Comparison of ENCODE assay signal across 18 cellular contexts in the genomic region with DNA sequence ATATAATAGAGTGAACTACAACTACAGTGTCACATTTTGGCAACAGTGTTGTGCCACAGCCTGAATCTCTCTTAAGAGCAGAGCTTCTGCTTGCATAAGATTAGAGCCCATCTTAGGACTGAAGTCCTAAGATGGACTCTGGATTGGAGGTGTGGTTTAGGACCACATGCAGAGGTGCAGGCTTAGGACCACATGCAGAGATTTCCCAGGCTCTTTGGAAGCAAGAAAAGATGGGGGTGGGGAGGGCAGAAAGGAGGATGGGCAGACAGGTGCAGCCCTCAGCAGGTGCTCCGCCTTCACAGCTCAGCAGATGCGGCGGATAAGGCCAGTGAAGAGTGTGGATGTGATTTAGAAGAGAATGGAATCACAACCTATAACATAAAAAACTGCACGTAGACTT.
DNase-seq lines count a peak whose midpoint lies in the region; ATAC-seq and TF ChIP-seq lines count a peak whose summit lies in the region.
"Had no signal": no experiment of that assay in that cellular context is flagged by ENCODE, and none has a peak within 500 bp of the region (broad histone marks: within the 10 kb centered on the region; RNA-seq: fewer than 3 reads in every experiment).

No MANE protein-coding gene starts in this region.

- no peak overlapping the region for H2BK15ac ChIP-seq in mesenchymal stem cell (ENCODE audit: low read depth, poor library complexity, severe bottlenecking)

- H2BK120ac ChIP-seq in mesenchymal stem cell (ENCODE audit: low read depth, low read length) = no peak overlapping the region

- H3K23ac ChIP-seq in mesenchymal stem cell (ENCODE audit: low read length in 2 of 2) = no peak overlapping the region

- DNase-seq in DMS79 (lab: John Stamatoyannopoulos, UW) (peak; percentile 2), NCI-H1417 treated with DMSO at 0.1 percent for 48 hours (lab: John Stamatoyannopoulos, UW) (peak; percentile 61), NCI-H524 treated with DMSO at 0.1 percent for 48 hours (lab: John Stamatoyannopoulos, UW) (peak; percentile 33), iPS DF 4.7 (ENCODE audit: extremely low read depth, low spot score) (peak; percentile 62), mesenchymal stem cell (no peak), GM10266 (ENCODE audit: extremely low spot score) (no peak), medulla oblongata (ENCODE audit: extremely low spot score) (no peak)
- DNase-seq: activated CD4-positive, alpha-beta T cell treated with anti-CD3 and anti-CD28 coated beads for 1 hour; activated gamma-delta T cell; GF-D8; NCI-H2029 treated with DMSO at 0.1 percent for 48 hours; right lobe of liver; SIG-M5; stimulated activated CD4-positive, alpha-beta T cell treated with anti-CD3 and anti-CD28 coated beads, Interleukin-1b, Interleukin-23, amount 100 ng/mL, for 48 hours had no signal

- no peak overlapping the region for H3K14ac ChIP-seq in mesenchymal stem cell (ENCODE audit: low read length in 2 of 2)

- no peaks in the 10 kb centered on the region for H3K9me3 ChIP-seq in mesenchymal stem cell (ENCODE audit: control insufficient read depth, low read length)
- H3K9me3 ChIP-seq: ascending aorta, gastroesophageal sphincter, right lobe of liver, vagina had no signal

- no peak overlapping the region for H2AK5ac ChIP-seq in mesenchymal stem cell (ENCODE audit: low read length, severe bottlenecking)

- H2AFZ ChIP-seq in mesenchymal stem cell (ENCODE audit: low read depth, low read length) = no peak overlapping the region

- no peak overlapping the region for H3K4me2 ChIP-seq in mesenchymal stem cell (ENCODE audit: low read length, poor library complexity, severe bottlenecking)

- no peak overlapping the region for H3K18ac ChIP-seq in mesenchymal stem cell (ENCODE audit: low read depth in 1 of 2, low read length in 2 of 2)

- no peak overlapping the region for H3K9ac ChIP-seq in mesenchymal stem cell (ENCODE audit: low read length)

- no peak overlapping the region for H4K8ac ChIP-seq in mesenchymal stem cell (ENCODE audit: low read length)

- peaks cover 17 to 31% of the 10 kb centered on the region in 2 experiments for H3K36me3 ChIP-seq in mesenchymal stem cell (ENCODE audit: control insufficient read depth in 1 of 2, insufficient read depth in 2 of 2, low read depth in 1 of 2, low read length in 2 of 2)

- H3K4me3 ChIP-seq in mesenchymal stem cell (ENCODE audit: insufficient read depth in 1 of 2, low read depth in 1 of 2, low read length in 2 of 2) = no peak overlapping the region
- H3K4me3 ChIP-seq: ascending aorta, gastroesophageal sphincter, right lobe of liver, vagina had no signal

- ATAC-seq in GM18907 (IDR thresholded peaks at IDR 0.05; ENCODE audit: unreplicated experiment) = no peak
- ATAC-seq: gastroesophageal sphincter had no signal

- H3K79me1 ChIP-seq in mesenchymal stem cell (replicated peaks; ENCODE audit: low read length, poor library complexity, severe bottlenecking) = peaks cover 4% of the 10 kb centered on the region

- peaks cover 6% of the 10 kb centered on the region for H3K4me1 ChIP-seq in mesenchymal stem cell (ENCODE audit: control insufficient read depth, insufficient read depth, low read depth, low read length)
- H3K4me1 ChIP-seq: ascending aorta, gastroesophageal sphincter, right lobe of liver, vagina had no signal

- no peak for TF ChIP-seq CTCF in GM10266 (IDR thresholded peaks at IDR 0.05; ENCODE audit: control insufficient read depth, insufficient read depth, low read depth, missing control alignments)

- no peak overlapping the region for H4K91ac ChIP-seq in mesenchymal stem cell (ENCODE audit: low read length)

- no peaks in the 10 kb centered on the region for H3K27me3 ChIP-seq in mesenchymal stem cell (ENCODE audit: control insufficient read depth in 1 of 2, insufficient read depth in 1 of 2, low read length in 2 of 2)
- H3K27me3 ChIP-seq: ascending aorta, gastroesophageal sphincter, right lobe of liver, vagina had no signal

- no peak overlapping the region for H3K27ac ChIP-seq in mesenchymal stem cell (ENCODE audit: low read length, poor library complexity, severe bottlenecking)
- H3K27ac ChIP-seq: ascending aorta, gastroesophageal sphincter, right lobe of liver, vagina had no signal

- H2BK12ac ChIP-seq in mesenchymal stem cell (ENCODE audit: low read length in 2 of 2) = no peak overlapping the region

- no peak overlapping the region for H3K4ac ChIP-seq in mesenchymal stem cell (ENCODE audit: low read depth in 1 of 2, low read length in 2 of 2)

- no peak overlapping the region for H2BK5ac ChIP-seq in mesenchymal stem cell (ENCODE audit: low read depth, low read length, poor library complexity, severe bottlenecking)

- WGBS in mesenchymal stem cell = no CpG with 5 or more reads among the region's 4 CpGs

Comparison
In these comparisons a context has a peak if more than half of its experiments do, and no peak if none do; other contexts are left out.
1. DNase-seq: peak in DMS79 (single experiment), NCI-H1417 treated with DMSO at 0.1 percent for 48 hours (single experiment), NCI-H524 treated with DMSO at 0.1 percent for 48 hours (single experiment) and iPS DF 4.7 (single experiment); none in mesenchymal stem cell (single experiment), GM10266 (single experiment) and medulla oblongata (single experiment).